Comparison of ENCODE assay signal across 25 cellular contexts in the genomic region with DNA sequence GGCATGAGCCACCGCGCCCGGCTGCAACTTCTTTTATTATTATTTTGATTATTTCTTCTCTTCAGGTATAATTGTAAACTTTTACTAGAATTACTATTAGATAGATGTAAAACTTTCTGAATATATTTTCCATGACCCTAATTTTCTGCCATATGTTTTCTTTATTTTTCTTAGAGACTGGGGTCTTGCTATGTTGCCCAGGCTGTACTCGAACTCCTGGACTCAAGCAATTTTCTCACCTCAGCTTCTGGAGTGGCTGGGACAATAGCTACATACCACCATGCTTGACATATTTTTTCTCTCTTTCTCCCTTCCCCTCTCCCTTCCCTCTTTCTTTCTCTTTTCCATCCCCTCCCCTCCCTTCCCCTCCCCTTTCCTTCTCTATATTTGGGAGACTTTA.
"Had no signal": no experiment of that assay in that cellular context is flagged by ENCODE, and none has a peak within 500 bp of the region (broad histone marks: within the 10 kb centered on the region; RNA-seq: fewer than 3 reads in every experiment).

No MANE protein-coding gene starts in this region.

- H3K36me3 ChIP-seq: heart left ventricle, left ventricle myocardium inferior, pancreas, prostate gland, sigmoid colon, spleen, stomach, suprapubic skin, thoracic aorta, tibial nerve, uterus had no signal

- H3K27me3 ChIP-seq: heart left ventricle, pancreas, sigmoid colon, spleen, stomach, suprapubic skin, tibial nerve, uterus had no signal

- H3K4me1 ChIP-seq: pancreas, prostate gland, sigmoid colon, stomach, suprapubic skin, tibial nerve, uterus had no signal

- H3K27ac ChIP-seq: heart left ventricle, left ventricle myocardium inferior, pancreas, prostate gland, sigmoid colon, spleen, stomach, suprapubic skin, thoracic aorta, tibial nerve, uterus had no signal

- H3K36me3 Mint-ChIP-seq: mesothelial cell of epicardium; natural killer cell treated with Interleukin-12 subunit alpha and Interleukin-12 subunit beta and Interleukin-15 and Interleukin-18, amount 100 ng/mL, for 72 hours; stimulated activated naive B cell treated with anti-CD40 and anti-IgM and Interleukin-4, amounts not matched to agents 10 μg/mL and 1 μg/mL and 100 μg/mL, for 72 hours; type B pancreatic cell had no signal

- ATAC-seq: naive thymus-derived CD4-positive, alpha-beta T cell; natural killer cell treated with Interleukin-12 subunit alpha and Interleukin-12 subunit beta and Interleukin-15 and Interleukin-18, amount 100 ng/mL, for 72 hours; pancreas; right cardiac atrium; stimulated activated naive B cell treated with anti-CD40 and anti-IgM and Interleukin-4, amounts not matched to agents 10 μg/mL and 1 μg/mL and 100 μg/mL, for 72 hours; stimulated activated naive CD8-positive, alpha-beta T cell treated with anti-CD3 and anti-CD28 coated beads, Interleukin-15, Interleukin-2, amounts not matched to agents 100 U/mL and 50 U/mL, for 24 hours had no signal

- H3K4me3 Mint-ChIP-seq: mesothelial cell of epicardium; naive thymus-derived CD4-positive, alpha-beta T cell; natural killer cell treated with Interleukin-12 subunit alpha and Interleukin-12 subunit beta and Interleukin-15 and Interleukin-18, amount 100 ng/mL, for 72 hours; neural crest cell; stimulated activated naive B cell treated with anti-CD40 and anti-IgM and Interleukin-4, amounts not matched to agents 10 μg/mL and 1 μg/mL and 100 μg/mL, for 72 hours; type B pancreatic cell had no signal

- H3K27me3 Mint-ChIP-seq: naive thymus-derived CD4-positive, alpha-beta T cell had no signal

- H3K9me3 ChIP-seq: heart left ventricle, left ventricle myocardium inferior, pancreas, prostate gland, sigmoid colon, spleen, stomach, suprapubic skin, thoracic aorta, tibial nerve, uterus had no signal

- H3K4me1 Mint-ChIP-seq: neural crest cell had no signal

- H3K27ac Mint-ChIP-seq: mesothelial cell of epicardium; naive thymus-derived CD4-positive, alpha-beta T cell; natural killer cell treated with Interleukin-12 subunit alpha and Interleukin-12 subunit beta and Interleukin-15 and Interleukin-18, amount 100 ng/mL, for 72 hours; stimulated activated naive B cell treated with anti-CD40 and anti-IgM and Interleukin-4, amounts not matched to agents 10 μg/mL and 1 μg/mL and 100 μg/mL, for 72 hours; type B pancreatic cell had no signal

- H3K4me3 ChIP-seq: heart left ventricle, left ventricle myocardium inferior, lung, pancreas, prostate gland, sigmoid colon, spleen, stomach, suprapubic skin, thoracic aorta, tibial nerve, uterus had no signal

- H3K9me3 Mint-ChIP-seq: natural killer cell treated with Interleukin-12 subunit alpha and Interleukin-12 subunit beta and Interleukin-15 and Interleukin-18, amount 100 ng/mL, for 72 hours; stimulated activated naive B cell treated with anti-CD40 and anti-IgM and Interleukin-4, amounts not matched to agents 10 μg/mL and 1 μg/mL and 100 μg/mL, for 72 hours; type B pancreatic cell had no signal

- DNase-seq: naive thymus-derived CD4-positive, alpha-beta T cell; pancreas; sigmoid colon; small intestine; spleen; stimulated activated CD4-positive, alpha-beta T cell treated with anti-CD3 and anti-CD28 coated beads, Interleukin-1b, Interleukin-23, amount 100 ng/mL, for 48 hours; stimulated activated CD4-positive, alpha-beta T cell treated with anti-CD3 and anti-CD28 coated beads, Interleukin-2, amount 100 ng/mL, for 48 hours; stimulated activated CD4-positive, alpha-beta T cell treated with anti-CD3 and anti-CD28 coated beads, Interleukin-4, amount 100 ng/mL, for 4 hours; stimulated activated CD8-positive, alpha-beta memory T cell treated with anti-CD3 and anti-CD28 coated beads, Interleukin-4, amount 100 ng/mL, for 48 hours; stimulated activated naive B cell treated with anti-CD40 and anti-IgM and Interleukin-4, amounts not matched to agents 10 μg/mL and 1 μg/mL and 100 μg/mL, for 72 hours; stimulated activated naive CD8-positive, alpha-beta T cell treated with anti-CD3 and anti-CD28 coated beads, Interleukin-15, Interleukin-2, amounts not matched to agents 100 U/mL and 50 U/mL, for 24 hours; uterus had no signal
